In genomic region chr9:109652971-109653370, GRCh38 we compare ENCODE assay signal across 8 cellular contexts.
DNase-seq lines count a peak whose midpoint lies in the region; ATAC-seq and TF ChIP-seq lines count a peak whose summit lies in the region.

No MANE protein-coding gene starts in this region.

- no peaks in the 10 kb centered on the region for H3K4me1 Mint-ChIP-seq in natural killer cell

- no peak overlapping the region for H3K27ac Mint-ChIP-seq in natural killer cell

- no peak for ATAC-seq in GM19467 (IDR thresholded peaks at IDR 0.05; ENCODE audit: unreplicated experiment)
- ATAC-seq in natural killer cell: no peak
- ATAC-seq in GM19395 (IDR thresholded peaks at IDR 0.05; ENCODE audit: unreplicated experiment): no peak

- H3K36me3 Mint-ChIP-seq in natural killer cell: no peaks in the 10 kb centered on the region

- DNase-seq in AG04450 (ENCODE audit: low read depth, low spot score) (no peak), HFF-Myc (ENCODE audit: extremely low read depth, low read depth) (no peak), amniotic stem cell (lab: John Stamatoyannopoulos, UW) (peak; percentile 20), iPS-NIHi11 (ENCODE audit: low spot score) (peak; percentile 21), natural killer cell (no peak), NCI-H2227 (lab: John Stamatoyannopoulos, UW; ENCODE audit: unreplicated experiment) (no peak)

- H3K9me3 ChIP-seq in AG04450 (ENCODE audit: control insufficient read depth, insufficient read depth, low read length): no peaks in the 10 kb centered on the region

- no peak overlapping the region for H3K4me3 Mint-ChIP-seq in natural killer cell

- TF ChIP-seq CTCF in AG04450 (IDR thresholded peaks at IDR 0.05; ENCODE audit: low read depth, low read length) (peak; percentile 48), HFF-Myc (IDR thresholded peaks at IDR 0.05; ENCODE audit: low read depth, low read length, missing control alignments) (peak; percentile 41), natural killer cell (IDR thresholded peaks at IDR 0.05) (no peak)

- H3K4me3 ChIP-seq in AG04450 (ENCODE audit: low read depth, low read length) (no peak overlapping the region), HFF-Myc (replicated peaks; ENCODE audit: low read depth, low read length) (no peak overlapping the region)

- no peaks in the 10 kb centered on the region for H3K27me3 Mint-ChIP-seq in natural killer cell (ENCODE audit: low read depth in 2 of 2)

- peaks cover 2 to 9% of the 10 kb centered on the region in 2 donors for H3K9me3 Mint-ChIP-seq in natural killer cell

- peaks cover 2% of the 10 kb centered on the region for H3K27me3 ChIP-seq in AG04450 (ENCODE audit: control insufficient read depth, insufficient read depth, low read length)

- no peak overlapping the region for H3K27ac ChIP-seq in AG04450 (ENCODE audit: low read depth, low read length)

- intact Hi-C loops in natural killer cell (cut with micrococcal nuclease): no loop called here

- POLR2A ChIA-PET in AG04450 (lab: Yijun Ruan, JAX): interaction anchor here (0.5 kb wide), 1 partner anchor 399 kb away, joined by 4 read pairs; no protein-coding TSS in a partner anchor

- CTCF ChIA-PET in AG04450 (lab: Charles Lee): no interaction called here

Comparison
In these comparisons a context has a peak if more than half of its experiments do, and no peak if none do; other contexts are left out.
1. DNase-seq: peak in amniotic stem cell (single experiment) and iPS-NIHi11 (single experiment); none in AG04450 (single experiment), HFF-Myc (single experiment), natural killer cell (single experiment) and NCI-H2227 (single experiment).